ENCODE assay signal across 16 cellular contexts in the genomic region with DNA sequence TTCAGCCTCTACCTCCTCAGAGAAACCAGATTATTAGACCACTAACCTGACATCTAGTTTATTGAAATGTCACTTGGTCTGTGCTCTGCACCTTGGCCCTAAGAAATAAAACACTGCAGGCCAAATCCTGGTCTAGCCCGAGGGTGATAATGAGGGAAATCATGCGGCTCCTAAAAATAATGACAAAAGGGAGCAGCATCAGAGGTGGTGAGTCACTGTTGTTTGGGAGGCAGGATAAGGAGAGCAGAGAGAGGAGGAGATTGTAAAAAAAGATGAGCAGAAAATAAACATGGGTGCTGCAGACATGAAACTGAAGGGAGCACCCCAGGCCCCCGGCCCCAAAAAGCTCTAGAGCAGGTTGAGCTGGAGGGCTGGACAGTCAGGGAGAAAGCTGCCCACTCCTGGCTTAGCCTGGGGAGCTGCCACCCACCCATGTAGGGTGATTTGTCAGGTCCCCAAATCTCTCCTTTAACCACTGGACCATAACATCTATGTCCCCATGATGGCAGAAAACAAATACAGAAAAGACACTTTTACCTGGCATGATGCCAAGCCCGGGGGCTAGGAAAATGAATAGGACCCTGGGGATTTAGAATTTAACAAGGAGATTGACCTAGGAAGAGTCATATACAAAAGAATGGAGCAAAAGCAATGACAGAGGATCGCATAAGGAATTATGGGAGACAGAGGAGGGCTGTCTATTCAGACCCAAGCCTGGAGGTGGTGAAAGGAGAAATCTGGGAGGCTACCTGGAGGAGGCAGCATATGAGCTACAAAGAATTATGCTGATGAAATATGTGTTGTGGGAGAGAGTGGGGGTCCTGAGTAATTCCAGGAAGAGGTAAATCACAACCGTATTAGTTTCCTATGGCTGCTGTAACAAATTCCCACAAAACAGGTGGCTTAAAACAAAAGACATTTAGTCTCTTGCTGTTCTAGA.
DNase-seq lines count a peak whose midpoint lies in the region; FAIRE-seq and TF ChIP-seq lines count a peak whose summit lies in the region.
"Had no signal": no experiment of that assay in that cellular context is flagged by ENCODE, and none has a peak within 500 bp of the region (broad histone marks: within the 10 kb centered on the region; RNA-seq: fewer than 3 reads in every experiment).

No MANE protein-coding gene starts in this region.

- dilution Hi-C loops in endothelial cell of umbilical vein (cut with MboI; ENCODE audit: extremely low pct_ligation_motif_present, low sequenced_read_pairs), result no loop called here

- no peaks in the 10 kb centered on the region for H3K9me3 ChIP-seq in endothelial cell of umbilical vein (replicated peaks; ENCODE audit: control insufficient read depth, insufficient read depth, low read length)
- no peaks in the 10 kb centered on the region for H3K9me3 ChIP-seq in tibial artery
- H3K9me3 ChIP-seq: sigmoid colon, vagina had no signal

- no TSS peak for BruUV-seq in endothelial cell of umbilical vein (replicated peaks; lab: Mats Ljungman, UMichigan)

- CTCF ChIA-PET in endothelial cell of umbilical vein (lab: Charles Lee), result no interaction called here

- H3K36me3 ChIP-seq in ACC112 (ENCODE audit: insufficient read depth, low read length) (no peaks in the 10 kb centered on the region), endothelial cell of umbilical vein (ENCODE audit: control insufficient read depth in 2 of 2, extremely low read depth in 1 of 2, insufficient read depth in 2 of 2, low read length in 2 of 2) (no peaks in the 10 kb centered on the region), tibial artery (no peaks in the 10 kb centered on the region)
- H3K36me3 ChIP-seq: sigmoid colon, vagina had no signal

- H3K9me1 ChIP-seq in endothelial cell of umbilical vein (replicated peaks; ENCODE audit: control insufficient read depth, extremely low read depth, insufficient read depth, low read length), result no peaks in the 10 kb centered on the region

- no peak for TF ChIP-seq CTCF in endothelial cell of umbilical vein (IDR thresholded peaks at IDR 0.05; ENCODE audit: extremely low read depth in 1 of 2, insufficient read depth in 1 of 2, low read depth in 1 of 2, low read length in 2 of 2)
- no peak for TF ChIP-seq CTCF in tibial artery (IDR thresholded peaks at IDR 0.05)

- POLR2A ChIA-PET in endothelial cell of umbilical vein (lab: Charles Lee), result no interaction called here

- H2AFZ ChIP-seq in ACC112 (ENCODE audit: low read length, unreplicated experiment), result peak overlapping the region; percentile 46
- no peak overlapping the region for H2AFZ ChIP-seq in endothelial cell of umbilical vein (ENCODE audit: low read depth, low read length)

- DNase-seq in EH (ENCODE audit: low read depth), result peak; percentile 44
- peak; percentile 76 for DNase-seq in NCI-H748 (lab: John Stamatoyannopoulos, UW; ENCODE audit: unreplicated experiment)
- DNase-seq in endothelial cell of umbilical vein (ENCODE audit: low read depth, low spot score), result no peak
- no peak for DNase-seq in tibial artery
- no peak for DNase-seq in islet precursor cell
- DNase-seq in NK-92 (lab: John Stamatoyannopoulos, UW; ENCODE audit: unreplicated experiment), result no peak
- no peak for DNase-seq in HuH-7 (ENCODE audit: low spot score)
- DNase-seq: activated CD4-positive, alpha-beta T cell treated with anti-CD3 and anti-CD28 coated beads, Interleukin-2, amount 10 ng/mL, durations not matched to agents 24 days and 14 days; activated T-cell treated with anti-CD3 and anti-CD28 coated beads, Interleukin-2, amount 50 U/mL, for 4 hours; CD4-positive, CD25-positive, alpha-beta regulatory T cell; RPMI8226; sigmoid colon; stimulated activated CD4-positive, alpha-beta T cell treated with anti-CD3 and anti-CD28 coated beads, Interleukin-4, amount 100 ng/mL, for 4 hours; T-helper 2 cell had no signal

- no peaks in the 10 kb centered on the region for H3K79me2 ChIP-seq in ACC112 (ENCODE audit: control insufficient read depth, insufficient read depth, low read length, unreplicated experiment)
- no peaks in the 10 kb centered on the region for H3K79me2 ChIP-seq in endothelial cell of umbilical vein (ENCODE audit: control insufficient read depth, insufficient read depth, low read length)

- H3K27ac ChIP-seq in ACC112 (ENCODE audit: low read depth, low read length) (no peak overlapping the region), endothelial cell of umbilical vein (ENCODE audit: insufficient read depth, low read depth, low read length) (no peak overlapping the region), tibial artery (no peak overlapping the region)
- H3K27ac ChIP-seq: sigmoid colon, vagina had no signal

- H3K27me3 ChIP-seq in ACC112 (ENCODE audit: insufficient read depth, low read length) (no peaks in the 10 kb centered on the region), endothelial cell of umbilical vein (ENCODE audit: control insufficient read depth in 2 of 2, insufficient read depth in 2 of 2, low read length in 2 of 2) (no peaks in the 10 kb centered on the region), tibial artery (no peaks in the 10 kb centered on the region)
- H3K27me3 ChIP-seq: sigmoid colon, vagina had no signal

- intact Hi-C loops in endothelial cell of umbilical vein (cut with micrococcal nuclease) (no loop called here), tibial artery (cut with DNase I; ENCODE audit: low total_unique reads) (no loop called here)

- no peak overlapping the region for H3K9ac ChIP-seq in endothelial cell of umbilical vein (replicated peaks; ENCODE audit: extremely low read depth, insufficient read depth, low read length)

- no peak overlapping the region for H3K4me3 ChIP-seq in ACC112 (ENCODE audit: low read depth, low read length)
- no peak overlapping the region for H3K4me3 ChIP-seq in endothelial cell of umbilical vein (replicated peaks in 1 of 3; ENCODE audit: insufficient read depth in 1 of 3, low read depth in 1 of 3, low read length in 3 of 3)
- H3K4me3 ChIP-seq in tibial artery, result no peak overlapping the region
- H3K4me3 ChIP-seq: sigmoid colon, vagina had no signal

- FAIRE-seq in endothelial cell of umbilical vein (lab: Jason Lieb, UNC), result no peak

- H4K20me1 ChIP-seq in endothelial cell of umbilical vein (replicated peaks; ENCODE audit: control insufficient read depth, extremely low read depth, insufficient read depth, low read length), result no peaks in the 10 kb centered on the region

- no peak for TF ChIP-seq POLR2A in endothelial cell of umbilical vein (IDR thresholded peaks at IDR 0.05; ENCODE audit: low read depth, low read length)

- peaks cover 16% of the 10 kb centered on the region for H3K4me1 ChIP-seq in ACC112 (ENCODE audit: control insufficient read depth, insufficient read depth, low read length, unreplicated experiment)
- no peaks in the 10 kb centered on the region for H3K4me1 ChIP-seq in endothelial cell of umbilical vein (ENCODE audit: control insufficient read depth, extremely low read depth, insufficient read depth, low read length)
- peaks cover 0 to 3% (median 0%) of the 10 kb centered on the region in 4 donors for H3K4me1 ChIP-seq in tibial artery
- H3K4me1 ChIP-seq: sigmoid colon, vagina had no signal

- no peak overlapping the region for H3K4me2 ChIP-seq in endothelial cell of umbilical vein (ENCODE audit: insufficient read depth, low read length)

TF ChIP-seq in endothelial cell of umbilical vein, 7 proteins besides CTCF, POLR2A, EP300 and RAD21:
- TF ChIP-seq, protein P1, sequence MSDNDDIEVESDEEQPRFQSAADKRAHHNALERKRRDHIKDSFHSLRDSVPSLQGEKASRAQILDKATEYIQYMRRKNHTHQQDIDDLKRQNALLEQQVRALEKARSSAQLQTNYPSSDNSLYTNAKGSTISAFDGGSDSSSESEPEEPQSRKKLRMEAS (IDR thresholded peaks at IDR 0.05; ENCODE audit: insufficient read depth, insufficient read length), result no peak
- peak; percentile 37 for TF ChIP-seq JUN (IDR thresholded peaks at IDR 0.05; ENCODE audit: borderline replicate concordance, insufficient read depth, insufficient read length, low read depth)

Comparison
In these comparisons a context has a peak if more than half of its experiments do, and no peak if none do; other contexts are left out.
1. DNase-seq: peak in EH (single experiment) and NCI-H748 (single experiment); none in endothelial cell of umbilical vein (single experiment), tibial artery (0 of 2), islet precursor cell (single experiment), NK-92 (single experiment) and HuH-7 (single experiment).